In genomic region chr2:179096090-179096489, GRCh38 we compare ENCODE assay signal across 8 cellular contexts. TPM values are rescaled to one million over a fixed set of nuclear protein-coding genes. Genes with fewer than 3 reads are reported as not detected.
DNase-seq lines count a peak whose midpoint lies in the region; ATAC-seq and TF ChIP-seq lines count a peak whose summit lies in the region.

No MANE protein-coding gene starts in this region.

- no peak overlapping the region for H2BK20ac ChIP-seq in H9 (ENCODE audit: low read depth, low read length, poor library complexity, severe bottlenecking)

- ATAC-seq in activated naive CD4-positive, alpha-beta T cell treated with anti-CD3 and anti-CD28 coated beads, Interleukin-2, amount 50 U/mL, for 72 hours: peak; percentile 72 to 78
- peak; percentile 97 for ATAC-seq in HG02973 (IDR thresholded peaks at IDR 0.05; ENCODE audit: unreplicated experiment)
- peak; percentile 29 to 40 for ATAC-seq in upper lobe of left lung (ENCODE audit: low FRiP score in 2 of 2)

- peaks cover 4 to 5% of the 10 kb centered on the region in 2 donors for H3K9me3 Mint-ChIP-seq in activated naive CD4-positive, alpha-beta T cell treated with anti-CD3 and anti-CD28 coated beads, Interleukin-2, amount 50 U/mL, for 72 hours
- peaks cover 18 to 27% of the 10 kb centered on the region in 2 experiments for H3K9me3 Mint-ChIP-seq in H9

- peaks cover 0 to 5% (median 0%) of the 10 kb centered on the region in 4 donors for H3K9me3 ChIP-seq in upper lobe of left lung
- peaks cover 8% of the 10 kb centered on the region for H3K9me3 ChIP-seq in H9 (ENCODE audit: control insufficient read depth, low read depth, low read length)
- no peaks in the 10 kb centered on the region for H3K9me3 ChIP-seq in hepatocyte (ENCODE audit: low read depth)

- H3K27ac ChIP-seq in upper lobe of left lung: no peak overlapping the region
- no peak overlapping the region for H3K27ac ChIP-seq in H9 (ENCODE audit: insufficient read length, low read depth, low read length)
- no peak overlapping the region for H3K27ac ChIP-seq in hepatocyte

- no peak overlapping the region for H4K5ac ChIP-seq in H9 (ENCODE audit: insufficient read length, low read depth, low read length)

- H2BK120ac ChIP-seq in H9 (ENCODE audit: low read depth, low read length, poor library complexity, severe bottlenecking): no peak overlapping the region

- no peaks in the 10 kb centered on the region for H3K9me2 ChIP-seq in hepatocyte (replicated peaks; ENCODE audit: insufficient read depth)

- H3K23me2 ChIP-seq in H9 (ENCODE audit: insufficient read length, low read depth, low read length, poor library complexity, severe bottlenecking): no peaks in the 10 kb centered on the region

- no peaks in the 10 kb centered on the region for H3K4me1 Mint-ChIP-seq in H9

- no peak overlapping the region for H3K14ac ChIP-seq in H9 (ENCODE audit: insufficient read depth, low read length)

- peaks cover 8 to 10% of the 10 kb centered on the region in 2 donors for H3K36me3 Mint-ChIP-seq in activated naive CD4-positive, alpha-beta T cell treated with anti-CD3 and anti-CD28 coated beads, Interleukin-2, amount 50 U/mL, for 72 hours
- H3K36me3 Mint-ChIP-seq in H9 (ENCODE audit: insufficient read depth in 1 of 3, low read depth in 3 of 3): peaks cover 8 to 29% (median 17%) of the 10 kb centered on the region in 3 experiments; a peak in 5 of 7 replicates

- peak overlapping the region in 1 of 2 donors; percentile 70 for H3K27ac Mint-ChIP-seq in activated naive CD4-positive, alpha-beta T cell treated with anti-CD3 and anti-CD28 coated beads, Interleukin-2, amount 50 U/mL, for 72 hours
- H3K27ac Mint-ChIP-seq in H9: no peak overlapping the region; a peak in 1 of 7 replicates

- no peak overlapping the region for H2AK5ac ChIP-seq in H9 (ENCODE audit: insufficient read length, low read length)

- 57 to 71% methylated on average over 3 of the region's 3 CpGs for WGBS in upper lobe of left lung, 2 donors
- no CpG with 5 or more reads among the region's 3 CpGs for WGBS in H9 (ENCODE audit: extremely low coverage, insufficient read length, low lambda C conversion rate)
- 93% methylated on average over 3 of the region's 3 CpGs for WGBS in hepatocyte (ENCODE audit: low lambda C conversion rate, missing lambda C conversion rate)

- H4K20me1 ChIP-seq in H9 (ENCODE audit: control insufficient read depth, insufficient read depth, insufficient read length): no peaks in the 10 kb centered on the region
- H4K20me1 ChIP-seq in hepatocyte (ENCODE audit: insufficient read depth, poor library complexity, severe bottlenecking): no peaks in the 10 kb centered on the region

- TF ChIP-seq POLR2A in upper lobe of left lung (IDR thresholded peaks at IDR 0.05): no peak

- H3K4ac ChIP-seq in H9 (ENCODE audit: low read depth, low read length): no peak overlapping the region

- no peaks in the 10 kb centered on the region for H3K36me3 ChIP-seq in upper lobe of left lung
- no peaks in the 10 kb centered on the region for H3K36me3 ChIP-seq in hepatocyte (replicated peaks; ENCODE audit: insufficient read depth, low read depth)

- H3K4me3 Mint-ChIP-seq in H9: no peak overlapping the region

- H3K4me1 ChIP-seq in upper lobe of left lung (no peaks in the 10 kb centered on the region), H9 (ENCODE audit: insufficient read depth, low read length) (no peaks in the 10 kb centered on the region), hepatocyte (ENCODE audit: insufficient read depth) (no peaks in the 10 kb centered on the region)

- H3K4me2 ChIP-seq in H9 (ENCODE audit: insufficient read depth, insufficient read length, low read length) (no peak overlapping the region), hepatocyte (no peak overlapping the region)

- H3K27me3 ChIP-seq in upper lobe of left lung: no peaks in the 10 kb centered on the region
- no peaks in the 10 kb centered on the region for H3K27me3 ChIP-seq in H9 (ENCODE audit: insufficient read depth, low read length)
- H3K27me3 ChIP-seq in hepatocyte: no peaks in the 10 kb centered on the region

- no peaks in the 10 kb centered on the region for H3K27me3 Mint-ChIP-seq in H9 (ENCODE audit: low read depth)

- no peak overlapping the region for H2BK12ac ChIP-seq in H9 (ENCODE audit: insufficient read length, low read depth, low read length)

- no peak overlapping the region for H4K8ac ChIP-seq in H9 (replicated peaks; ENCODE audit: insufficient read length, low read depth, low read length)

- H3K4me3 ChIP-seq in upper lobe of left lung (no peak overlapping the region), hepatocyte (no peak overlapping the region)

- H2BK5ac ChIP-seq in H9 (ENCODE audit: insufficient read length, low read length): no peak overlapping the region

- H3T11ph ChIP-seq in H9 (ENCODE audit: low read length): no peak overlapping the region

- H3K18ac ChIP-seq in H9 (ENCODE audit: insufficient read length, low read depth, low read length): no peak overlapping the region

- H3K56ac ChIP-seq in H9 (ENCODE audit: insufficient read length, low read depth, low read length): no peak overlapping the region

- no peaks in the 10 kb centered on the region for H3K79me2 ChIP-seq in H9 (ENCODE audit: insufficient read depth, low read length)
- no peaks in the 10 kb centered on the region for H3K79me2 ChIP-seq in hepatocyte

- no peak overlapping the region for H2BK15ac ChIP-seq in H9 (ENCODE audit: low read depth, low read length)

- DNase-seq in activated naive CD4-positive, alpha-beta T cell treated with anti-CD3 and anti-CD28 coated beads, Interleukin-2, amount 50 U/mL, for 72 hours (ENCODE audit: low spot score in 2 of 2): no peak
- no peak for DNase-seq in activated naive CD4-positive, alpha-beta T cell treated with anti-CD3 and anti-CD28 coated beads, Interleukin-2, amount 50 U/mL, for 16 hours
- peak; percentile 94 for DNase-seq in RPMI8226
- DNase-seq in upper lobe of left lung: no peak
- DNase-seq in SIG-M5 treated with dmso at 0.1 percent for 504 hours (lab: John Stamatoyannopoulos, UW; ENCODE audit: unreplicated experiment): no peak
- DNase-seq in H9: no peak
- no peak for DNase-seq in hepatocyte (ENCODE audit: low spot score)

- no peak overlapping the region for H2AFZ ChIP-seq in H9 (ENCODE audit: low read length)
- H2AFZ ChIP-seq in hepatocyte: no peak overlapping the region

- no peak for TF ChIP-seq EP300 in upper lobe of left lung (IDR thresholded peaks at IDR 0.05)

- no peak overlapping the region for H3K23ac ChIP-seq in H9 (ENCODE audit: insufficient read length, low read depth, low read length)

- TF ChIP-seq CTCF in upper lobe of left lung (IDR thresholded peaks at IDR 0.05) (no peak), H9 (conservative IDR thresholded peaks at IDR 0.05) (no peak), hepatocyte (IDR thresholded peaks at IDR 0.05; ENCODE audit: poor library complexity) (no peak)

- no peak overlapping the region for H3K9ac ChIP-seq in H9 (ENCODE audit: extremely low read depth, insufficient read length, low read length)

- H4K91ac ChIP-seq in H9 (ENCODE audit: insufficient read length, low read depth, low read length): no peak overlapping the region

- H3K79me1 ChIP-seq in H9 (ENCODE audit: insufficient read depth, low read depth, low read length, poor library complexity, severe bottlenecking): no peaks in the 10 kb centered on the region

RNA-seq across cellular contexts. Expression of gene CCDC141, which starts 46.2 kb away (rescaled TPM):
- 10 to 100 TPM in 1 of 2 donors, 1 to 10 TPM in 1; 6.1 to 10.6 TPM for total RNA-seq in activated naive CD4-positive, alpha-beta T cell treated with anti-CD3 and anti-CD28 coated beads, Interleukin-2, amount 50 U/mL, for 72 hours
- 100 to 1,000 TPM in 1 of 6 donors, 10 to 100 TPM in 5; 18.5 to 126 (median 58.5) TPM for total RNA-seq in upper lobe of left lung
- 0.83 and 1.0 TPM in 2 replicates for total RNA-seq in H9 (2021)
- total RNA-seq in hepatocyte: 5.0 and 7.2 TPM in 2 replicates
- polyA plus RNA-seq in hepatocyte: 3.0 and 3.8 TPM in 2 replicates

Comparison
In these comparisons a context has a peak if more than half of its experiments do, and no peak if none do; other contexts are left out.
1. ATAC-seq: peak in every context shown above with its lines; median percentile 97 in HG02973; 75 in activated naive CD4-positive, alpha-beta T cell treated with anti-CD3 and anti-CD28 coated beads, Interleukin-2, amount 50 U/mL, for 72 hours; 34 in upper lobe of left lung.